ENCODE assay signal across 22 cellular contexts in genomic region chr7:140601566-140602174, GRCh38. TPM values are rescaled to one million over a fixed set of nuclear protein-coding genes. Genes with fewer than 3 reads are reported as not detected.
"Had no signal": no experiment of that assay in that cellular context is flagged by ENCODE, and none has a peak within 500 bp of the region (broad histone marks: within the 10 kb centered on the region; RNA-seq: fewer than 3 reads in every experiment).

No MANE protein-coding gene starts in this region.

- H3K9ac ChIP-seq: parathyroid adenoma had no signal

- DNase-seq: activated CD4-positive, alpha-beta T cell treated with anti-CD3 and anti-CD28 coated beads for 48 hours; activated CD4-positive, CD25-positive, alpha-beta regulatory T cell; activated CD8-positive, alpha-beta T cell treated with anti-CD3 and anti-CD28 coated beads for 36 hours; activated naive CD4-positive, alpha-beta T cell; activated naive CD8-positive, alpha-beta T cell treated with anti-CD3 and anti-CD28 coated beads, Interleukin-2, amount 10 ng/mL, durations not matched to agents 7 days and 5 days; activated T-cell treated with anti-CD3 and anti-CD28 coated beads, Interleukin-2, amount 50 U/mL, for 1 hour; body of pancreas; dermis blood vessel endothelial cell; effector memory CD4-positive, alpha-beta T cell; foreskin fibroblast; glutamatergic neuron; left lung; mesenchymal stem cell; naive thymus-derived CD4-positive, alpha-beta T cell; stimulated activated CD4-positive, alpha-beta T cell treated with anti-CD3 and anti-CD28 coated beads, Interleukin-15, amount 100 ng/mL, for 24 hours; stimulated activated CD4-positive, alpha-beta T cell treated with anti-CD3 and anti-CD28 coated beads, Interleukin-2, amount 100 ng/mL, for 48 hours; stimulated activated naive CD8-positive, alpha-beta T cell treated with anti-CD3 and anti-CD28 coated beads, Interleukin-15, amount 100 ng/mL, for 72 hours; transverse colon had no signal

- H2AFZ ChIP-seq: parathyroid adenoma had no signal

- H3K27ac Mint-ChIP-seq: activated CD8-positive, alpha-beta T cell treated with anti-CD3 and anti-CD28 coated beads for 36 hours; activated naive CD8-positive, alpha-beta T cell treated with anti-CD3 and anti-CD28 coated beads, Interleukin-2, amount 10 ng/mL, durations not matched to agents 7 days and 5 days; activated T-helper 17 cell treated with anti-CD3 and anti-CD28 coated beads, Interleukin-2, amount 50 U/mL, for 72 hours; naive thymus-derived CD4-positive, alpha-beta T cell; stimulated activated naive CD8-positive, alpha-beta T cell treated with anti-CD3 and anti-CD28 coated beads, Interleukin-15, amount 100 ng/mL, for 72 hours had no signal

- H3K27me3 ChIP-seq: body of pancreas, left lung, suprapubic skin, transverse colon had no signal

- ATAC-seq: activated CD8-positive, alpha-beta T cell treated with anti-CD3 and anti-CD28 coated beads for 36 hours; activated T-helper 17 cell treated with anti-CD3 and anti-CD28 coated beads, Interleukin-2, amount 50 U/mL, for 72 hours; body of pancreas; left lung; naive thymus-derived CD4-positive, alpha-beta T cell; stimulated activated naive CD8-positive, alpha-beta T cell treated with anti-CD3 and anti-CD28 coated beads, Interleukin-15, amount 100 ng/mL, for 72 hours had no signal

- H3K4me3 ChIP-seq: body of pancreas, left lung, suprapubic skin, transverse colon had no signal

- H3K36me3 ChIP-seq: left lung, suprapubic skin, transverse colon had no signal

- H3K4me1 ChIP-seq: body of pancreas, left lung, parathyroid adenoma, suprapubic skin had no signal

- H3K9me3 Mint-ChIP-seq: activated CD8-positive, alpha-beta T cell treated with anti-CD3 and anti-CD28 coated beads for 36 hours; activated naive CD8-positive, alpha-beta T cell treated with anti-CD3 and anti-CD28 coated beads, Interleukin-2, amount 10 ng/mL, durations not matched to agents 7 days and 5 days; activated T-helper 17 cell treated with anti-CD3 and anti-CD28 coated beads, Interleukin-2, amount 50 U/mL, for 72 hours; naive thymus-derived CD4-positive, alpha-beta T cell; stimulated activated naive CD8-positive, alpha-beta T cell treated with anti-CD3 and anti-CD28 coated beads, Interleukin-15, amount 100 ng/mL, for 72 hours had no signal

- H3K27ac ChIP-seq: body of pancreas, left lung, parathyroid adenoma, suprapubic skin, transverse colon had no signal

- H3K79me2 ChIP-seq: parathyroid adenoma had no signal

- H3K9me3 ChIP-seq: body of pancreas, left lung, suprapubic skin, transverse colon had no signal

- H3K4me1 Mint-ChIP-seq: activated naive CD8-positive, alpha-beta T cell treated with anti-CD3 and anti-CD28 coated beads, Interleukin-2, amount 10 ng/mL, durations not matched to agents 7 days and 5 days; activated T-helper 17 cell treated with anti-CD3 and anti-CD28 coated beads, Interleukin-2, amount 50 U/mL, for 72 hours; stimulated activated naive CD8-positive, alpha-beta T cell treated with anti-CD3 and anti-CD28 coated beads, Interleukin-15, amount 100 ng/mL, for 72 hours had no signal

- H3K4me3 Mint-ChIP-seq: activated CD8-positive, alpha-beta T cell treated with anti-CD3 and anti-CD28 coated beads for 36 hours; activated naive CD8-positive, alpha-beta T cell treated with anti-CD3 and anti-CD28 coated beads, Interleukin-2, amount 10 ng/mL, durations not matched to agents 7 days and 5 days; activated T-helper 17 cell treated with anti-CD3 and anti-CD28 coated beads, Interleukin-2, amount 50 U/mL, for 72 hours; naive thymus-derived CD4-positive, alpha-beta T cell; stimulated activated naive CD8-positive, alpha-beta T cell treated with anti-CD3 and anti-CD28 coated beads, Interleukin-15, amount 100 ng/mL, for 72 hours had no signal

- H3K36me3 Mint-ChIP-seq: activated naive CD8-positive, alpha-beta T cell treated with anti-CD3 and anti-CD28 coated beads, Interleukin-2, amount 10 ng/mL, durations not matched to agents 7 days and 5 days; naive thymus-derived CD4-positive, alpha-beta T cell had no signal

RNA-seq across cellular contexts. Expression of gene DENND2A, which starts 38.9 kb away (rescaled TPM):
- total RNA-seq: activated CD8-positive, alpha-beta T cell treated with anti-CD3 and anti-CD28 coated beads for 36 hours; activated naive CD8-positive, alpha-beta T cell treated with anti-CD3 and anti-CD28 coated beads, Interleukin-2, amount 10 ng/mL, durations not matched to agents 7 days and 5 days; activated T-helper 17 cell treated with anti-CD3 and anti-CD28 coated beads, Interleukin-2, amount 50 U/mL, for 72 hours; naive thymus-derived CD4-positive, alpha-beta T cell; T-helper 2 cell treated with Interferon-gamma antibody and Interleukin-4, amounts not matched to agents 100 ng/mL and 5 ng/mL, for 36 hours had no signal
- polyA plus RNA-seq: naive thymus-derived CD4-positive, alpha-beta T cell had no signal
